10 cellular contexts compared by ENCODE assay signal in the genomic region with DNA sequence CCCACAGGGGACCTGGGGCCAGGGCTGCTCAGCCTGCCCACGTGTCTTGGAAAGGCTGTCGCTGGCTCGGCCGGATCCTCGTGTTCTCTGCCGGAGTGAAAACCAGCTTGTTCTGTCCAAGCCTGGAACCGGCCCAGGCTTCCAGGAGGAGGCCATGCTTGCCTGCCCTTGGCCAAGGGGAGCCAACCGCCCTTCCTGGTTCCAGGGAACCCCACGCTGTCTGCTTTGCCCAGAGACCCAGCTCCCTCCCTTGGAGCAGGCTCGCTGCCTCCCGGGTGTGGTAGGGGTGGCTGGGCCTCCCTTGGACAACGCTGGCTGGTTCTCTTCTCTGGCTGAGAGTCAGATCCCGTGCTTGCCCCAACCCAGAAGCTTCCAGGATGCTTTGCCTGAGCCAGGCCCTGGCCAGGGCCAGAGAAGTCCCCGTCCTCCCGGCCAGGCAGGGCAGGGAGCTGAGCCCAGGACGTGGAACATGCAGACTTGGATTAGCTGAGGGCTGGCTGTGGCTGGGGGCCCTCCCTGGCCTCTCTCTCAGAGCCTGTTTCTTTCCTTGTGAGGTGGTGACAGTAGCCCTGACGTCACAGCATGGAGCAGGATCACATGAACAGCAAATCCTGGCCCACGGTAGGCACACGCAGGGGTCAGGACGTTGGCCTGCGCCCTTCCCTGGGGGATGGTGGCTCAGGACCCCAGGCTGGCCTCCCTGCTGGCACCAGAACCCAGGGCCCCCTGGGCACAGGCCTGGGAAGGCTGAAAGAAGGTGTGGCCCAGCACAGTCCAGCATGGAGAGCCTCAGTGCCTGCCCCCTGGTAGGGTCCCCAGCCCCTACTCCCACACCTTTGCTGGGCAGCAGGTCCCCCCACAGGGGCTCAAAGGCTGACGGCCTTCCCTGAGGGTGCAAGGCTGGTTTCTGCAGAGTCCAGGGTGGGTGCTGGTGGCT.
DNase-seq lines count a peak whose midpoint lies in the region; TF ChIP-seq lines count a peak whose summit lies in the region.
"Had no signal": no experiment of that assay in that cellular context is flagged by ENCODE, and none has a peak within 500 bp of the region (broad histone marks: within the 10 kb centered on the region; RNA-seq: fewer than 3 reads in every experiment).

No MANE protein-coding gene starts in this region.

- DNase-seq in AG10803 (ENCODE audit: low read depth) (peak; percentile 39), cerebellar nuclear complex (lab: John Stamatoyannopoulos, UW) (peak; percentile 87 to 93), hepatocyte (ENCODE audit: low spot score) (peak; percentile 59), posterior vena cava (ENCODE audit: low spot score) (peak; percentile 97), NCI-H526 (lab: John Stamatoyannopoulos, UW) (no peak), DMS53 (lab: John Stamatoyannopoulos, UW) (no peak), T-helper 2 cell (no peak), COLO668 (lab: John Stamatoyannopoulos, UW; ENCODE audit: unreplicated experiment) (no peak)
- DNase-seq: amniotic stem cell, NCI-H1436 had no signal

- H3K4me3 ChIP-seq in AG10803 (ENCODE audit: low read length) (no peak overlapping the region), hepatocyte (no peak overlapping the region)

- no peaks in the 10 kb centered on the region for H4K20me1 ChIP-seq in hepatocyte (ENCODE audit: insufficient read depth, poor library complexity, severe bottlenecking)

- H3K36me3 ChIP-seq in hepatocyte (replicated peaks; ENCODE audit: insufficient read depth, low read depth): no peaks in the 10 kb centered on the region

- H3K9me3 ChIP-seq in hepatocyte (ENCODE audit: low read depth): no peaks in the 10 kb centered on the region

- H3K27me3 ChIP-seq in hepatocyte: no peaks in the 10 kb centered on the region

- no peak for TF ChIP-seq CTCF in AG10803 (conservative IDR thresholded peaks at IDR 0.05; ENCODE audit: low read length)
- TF ChIP-seq CTCF in hepatocyte (IDR thresholded peaks at IDR 0.05; ENCODE audit: poor library complexity): no peak

- no peaks in the 10 kb centered on the region for H3K79me2 ChIP-seq in hepatocyte

- H3K9me2 ChIP-seq in hepatocyte (replicated peaks; ENCODE audit: insufficient read depth): no peaks in the 10 kb centered on the region

- peaks cover 26% of the 10 kb centered on the region for H3K4me1 ChIP-seq in hepatocyte (ENCODE audit: insufficient read depth)

- peak overlapping the region; percentile 70 for H3K27ac ChIP-seq in hepatocyte

- H3K4me2 ChIP-seq in hepatocyte: peak overlapping the region; percentile 11

- 81% methylated on average over 21 of the region's 22 CpGs for WGBS in hepatocyte (ENCODE audit: low lambda C conversion rate, missing lambda C conversion rate)

- intact Hi-C loops in posterior vena cava (cut with DNase I): loop anchor here (2.0 to 10.0 kb wide), 4 partner anchors 38 to 168 kb away; no protein-coding TSS in a partner anchor

- no peak overlapping the region for H2AFZ ChIP-seq in hepatocyte

Comparison
In these comparisons a context has a peak if more than half of its experiments do, and no peak if none do; other contexts are left out.
1. DNase-seq: peak in AG10803 (single experiment), cerebellar nuclear complex (2 of 2), hepatocyte (single experiment) and posterior vena cava (single experiment); none in NCI-H526 (0 of 2), DMS53 (single experiment), T-helper 2 cell (0 of 5) and COLO668 (single experiment).